In genomic region chr2:112805542-112805941, GRCh38 we compare ENCODE assay signal across 1 cellular context.
TF ChIP-seq lines count a peak whose summit lies in the region.

No MANE protein-coding gene starts in this region.

TF ChIP-seq in GM12878, 131 proteins besides CTCF, POLR2A, EP300 and RAD21 (continued from another document and continues in another):
- TF ChIP-seq, protein P1, sequence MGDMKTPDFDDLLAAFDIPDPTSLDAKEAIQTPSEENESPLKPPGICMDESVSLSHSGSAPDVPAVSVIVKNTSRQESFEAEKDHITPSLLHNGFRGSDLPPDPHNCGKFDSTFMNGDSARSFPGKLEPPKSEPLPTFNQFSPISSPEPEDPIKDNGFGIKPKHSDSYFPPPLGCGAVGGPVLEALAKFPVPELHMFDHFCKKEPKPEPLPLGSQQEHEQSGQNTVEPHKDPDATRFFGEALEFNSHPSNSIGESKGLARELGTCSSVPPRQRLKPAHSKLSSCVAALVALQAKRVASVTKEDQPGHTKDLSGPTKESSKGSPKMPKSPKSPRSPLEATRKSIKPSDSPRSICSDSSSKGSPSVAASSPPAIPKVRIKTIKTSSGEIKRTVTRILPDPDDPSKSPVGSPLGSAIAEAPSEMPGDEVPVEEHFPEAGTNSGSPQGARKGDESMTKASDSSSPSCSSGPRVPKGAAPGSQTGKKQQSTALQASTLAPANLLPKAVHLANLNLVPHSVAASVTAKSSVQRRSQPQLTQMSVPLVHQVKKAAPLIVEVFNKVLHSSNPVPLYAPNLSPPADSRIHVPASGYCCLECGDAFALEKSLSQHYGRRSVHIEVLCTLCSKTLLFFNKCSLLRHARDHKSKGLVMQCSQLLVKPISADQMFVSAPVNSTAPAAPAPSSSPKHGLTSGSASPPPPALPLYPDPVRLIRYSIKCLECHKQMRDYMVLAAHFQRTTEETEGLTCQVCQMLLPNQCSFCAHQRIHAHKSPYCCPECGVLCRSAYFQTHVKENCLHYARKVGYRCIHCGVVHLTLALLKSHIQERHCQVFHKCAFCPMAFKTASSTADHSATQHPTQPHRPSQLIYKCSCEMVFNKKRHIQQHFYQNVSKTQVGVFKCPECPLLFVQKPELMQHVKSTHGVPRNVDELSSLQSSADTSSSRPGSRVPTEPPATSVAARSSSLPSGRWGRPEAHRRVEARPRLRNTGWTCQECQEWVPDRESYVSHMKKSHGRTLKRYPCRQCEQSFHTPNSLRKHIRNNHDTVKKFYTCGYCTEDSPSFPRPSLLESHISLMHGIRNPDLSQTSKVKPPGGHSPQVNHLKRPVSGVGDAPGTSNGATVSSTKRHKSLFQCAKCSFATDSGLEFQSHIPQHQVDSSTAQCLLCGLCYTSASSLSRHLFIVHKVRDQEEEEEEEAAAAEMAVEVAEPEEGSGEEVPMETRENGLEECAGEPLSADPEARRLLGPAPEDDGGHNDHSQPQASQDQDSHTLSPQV (IDR thresholded peaks at IDR 0.05), result 0 out of 2 replicates have a peak, but pooled peaks have one; percentile 50
- TF ChIP-seq MTA2 (IDR thresholded peaks at IDR 0.05; ENCODE audit: low read depth) (0 out of 2 replicates have a peak, but pooled peaks have one; percentile 26), MLLT1 (IDR thresholded peaks at IDR 0.05) (no peak), TCF7 (IDR thresholded peaks at IDR 0.05; ENCODE audit: borderline replicate concordance) (no peak), CHD2 (IDR thresholded peaks at IDR 0.05; ENCODE audit: borderline replicate concordance, low read depth, low read length) (no peak), SMARCA5 (IDR thresholded peaks at IDR 0.05) (no peak), ATF7 (IDR thresholded peaks at IDR 0.05; ENCODE audit: low read depth) (no peak), PAX5 (IDR thresholded peaks at IDR 0.05; ENCODE audit: borderline replicate concordance, low read depth, low read length) (peak; percentile 16; the same call in 1 of the 2 replicates), NFIC (IDR thresholded peaks at IDR 0.05; ENCODE audit: low read depth, low read length) (peak; percentile 65; the same call in 1 of the 2 replicates), FOS (IDR thresholded peaks at IDR 0.05; ENCODE audit: borderline replicate concordance, extremely low read depth, insufficient read length) (no peak), ZNF24 (IDR thresholded peaks at IDR 0.05) (no peak), ETV6 (conservative IDR thresholded peaks at IDR 0.05 in 1 of 2, IDR thresholded peaks at IDR 0.05 in 1 of 2; ENCODE audit: borderline replicate concordance in 1 of 2, low read depth in 1 of 2) (peak in 1 of 2 experiments; percentile 72; a peak in 2 of 4 replicates), USF2 (IDR thresholded peaks at IDR 0.05; ENCODE audit: borderline replicate concordance, low read depth, low read length) (no peak; the same call in 1 of the 2 replicates), BHLHE40 (IDR thresholded peaks at IDR 0.05; ENCODE audit: borderline replicate concordance in 1 of 2, low read depth in 2 of 2, low read length in 1 of 2) (peak; percentile 34 to 37; a peak in 2 of 4 replicates), RAD51 (IDR thresholded peaks at IDR 0.05) (peak; percentile 55; the same call in 1 of the 2 replicates), SMAD1 (IDR thresholded peaks at IDR 0.05; ENCODE audit: low read depth, partially characterized antibody) (no peak), JUNB (IDR thresholded peaks at IDR 0.05) (0 out of 2 replicates have a peak, but pooled peaks have one; percentile 10), CEBPB (IDR thresholded peaks at IDR 0.05; ENCODE audit: borderline replicate concordance in 1 of 2, low read depth in 2 of 2, low read length in 2 of 2) (no peak), RBBP5 (conservative IDR thresholded peaks at IDR 0.05) (no peak), NKRF (conservative IDR thresholded peaks at IDR 0.05) (no peak), MYC (IDR thresholded peaks at IDR 0.05; ENCODE audit: insufficient read depth, insufficient read length, insufficient replicate concordance, low read length, severe bottlenecking) (no peak), ATF3 (IDR thresholded peaks at IDR 0.05; ENCODE audit: borderline replicate concordance, extremely low read depth, low read depth, low read length) (no peak), TCF3 (IDR thresholded peaks at IDR 0.05; ENCODE audit: borderline replicate concordance, insufficient read depth, low read depth, low read length) (peak; percentile 66; the same call in 1 of the 2 replicates), IKZF1 (conservative IDR thresholded peaks at IDR 0.05) (0 out of 2 replicates have a peak, but pooled peaks have one; percentile 30), ZNF622 (IDR thresholded peaks at IDR 0.05) (no peak), FOXK2 (IDR thresholded peaks at IDR 0.05) (peak; percentile 33; the same call in 1 of the 2 replicates), ZSCAN29 (IDR thresholded peaks at IDR 0.05) (no peak), ZZZ3 (IDR thresholded peaks at IDR 0.05; ENCODE audit: control insufficient read depth, insufficient read length, low read depth) (no peak), GATAD2B (conservative IDR thresholded peaks at IDR 0.05; ENCODE audit: low read depth) (no peak), CBX5 (IDR thresholded peaks at IDR 0.05; ENCODE audit: low read depth) (no peak), CHD1 (IDR thresholded peaks at IDR 0.05; ENCODE audit: low read depth, low read length) (no peak), PML (IDR thresholded peaks at IDR 0.05; ENCODE audit: low read length) (no peak), TAF1 (IDR thresholded peaks at IDR 0.05; ENCODE audit: borderline replicate concordance, low read depth, low read length) (no peak)
- TF ChIP-seq, protein P2, sequence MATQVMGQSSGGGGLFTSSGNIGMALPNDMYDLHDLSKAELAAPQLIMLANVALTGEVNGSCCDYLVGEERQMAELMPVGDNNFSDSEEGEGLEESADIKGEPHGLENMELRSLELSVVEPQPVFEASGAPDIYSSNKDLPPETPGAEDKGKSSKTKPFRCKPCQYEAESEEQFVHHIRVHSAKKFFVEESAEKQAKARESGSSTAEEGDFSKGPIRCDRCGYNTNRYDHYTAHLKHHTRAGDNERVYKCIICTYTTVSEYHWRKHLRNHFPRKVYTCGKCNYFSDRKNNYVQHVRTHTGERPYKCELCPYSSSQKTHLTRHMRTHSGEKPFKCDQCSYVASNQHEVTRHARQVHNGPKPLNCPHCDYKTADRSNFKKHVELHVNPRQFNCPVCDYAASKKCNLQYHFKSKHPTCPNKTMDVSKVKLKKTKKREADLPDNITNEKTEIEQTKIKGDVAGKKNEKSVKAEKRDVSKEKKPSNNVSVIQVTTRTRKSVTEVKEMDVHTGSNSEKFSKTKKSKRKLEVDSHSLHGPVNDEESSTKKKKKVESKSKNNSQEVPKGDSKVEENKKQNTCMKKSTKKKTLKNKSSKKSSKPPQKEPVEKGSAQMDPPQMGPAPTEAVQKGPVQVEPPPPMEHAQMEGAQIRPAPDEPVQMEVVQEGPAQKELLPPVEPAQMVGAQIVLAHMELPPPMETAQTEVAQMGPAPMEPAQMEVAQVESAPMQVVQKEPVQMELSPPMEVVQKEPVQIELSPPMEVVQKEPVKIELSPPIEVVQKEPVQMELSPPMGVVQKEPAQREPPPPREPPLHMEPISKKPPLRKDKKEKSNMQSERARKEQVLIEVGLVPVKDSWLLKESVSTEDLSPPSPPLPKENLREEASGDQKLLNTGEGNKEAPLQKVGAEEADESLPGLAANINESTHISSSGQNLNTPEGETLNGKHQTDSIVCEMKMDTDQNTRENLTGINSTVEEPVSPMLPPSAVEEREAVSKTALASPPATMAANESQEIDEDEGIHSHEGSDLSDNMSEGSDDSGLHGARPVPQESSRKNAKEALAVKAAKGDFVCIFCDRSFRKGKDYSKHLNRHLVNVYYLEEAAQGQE (IDR thresholded peaks at IDR 0.05; ENCODE audit: low read depth, low read length), result no peak
- TF ChIP-seq, protein P3, sequence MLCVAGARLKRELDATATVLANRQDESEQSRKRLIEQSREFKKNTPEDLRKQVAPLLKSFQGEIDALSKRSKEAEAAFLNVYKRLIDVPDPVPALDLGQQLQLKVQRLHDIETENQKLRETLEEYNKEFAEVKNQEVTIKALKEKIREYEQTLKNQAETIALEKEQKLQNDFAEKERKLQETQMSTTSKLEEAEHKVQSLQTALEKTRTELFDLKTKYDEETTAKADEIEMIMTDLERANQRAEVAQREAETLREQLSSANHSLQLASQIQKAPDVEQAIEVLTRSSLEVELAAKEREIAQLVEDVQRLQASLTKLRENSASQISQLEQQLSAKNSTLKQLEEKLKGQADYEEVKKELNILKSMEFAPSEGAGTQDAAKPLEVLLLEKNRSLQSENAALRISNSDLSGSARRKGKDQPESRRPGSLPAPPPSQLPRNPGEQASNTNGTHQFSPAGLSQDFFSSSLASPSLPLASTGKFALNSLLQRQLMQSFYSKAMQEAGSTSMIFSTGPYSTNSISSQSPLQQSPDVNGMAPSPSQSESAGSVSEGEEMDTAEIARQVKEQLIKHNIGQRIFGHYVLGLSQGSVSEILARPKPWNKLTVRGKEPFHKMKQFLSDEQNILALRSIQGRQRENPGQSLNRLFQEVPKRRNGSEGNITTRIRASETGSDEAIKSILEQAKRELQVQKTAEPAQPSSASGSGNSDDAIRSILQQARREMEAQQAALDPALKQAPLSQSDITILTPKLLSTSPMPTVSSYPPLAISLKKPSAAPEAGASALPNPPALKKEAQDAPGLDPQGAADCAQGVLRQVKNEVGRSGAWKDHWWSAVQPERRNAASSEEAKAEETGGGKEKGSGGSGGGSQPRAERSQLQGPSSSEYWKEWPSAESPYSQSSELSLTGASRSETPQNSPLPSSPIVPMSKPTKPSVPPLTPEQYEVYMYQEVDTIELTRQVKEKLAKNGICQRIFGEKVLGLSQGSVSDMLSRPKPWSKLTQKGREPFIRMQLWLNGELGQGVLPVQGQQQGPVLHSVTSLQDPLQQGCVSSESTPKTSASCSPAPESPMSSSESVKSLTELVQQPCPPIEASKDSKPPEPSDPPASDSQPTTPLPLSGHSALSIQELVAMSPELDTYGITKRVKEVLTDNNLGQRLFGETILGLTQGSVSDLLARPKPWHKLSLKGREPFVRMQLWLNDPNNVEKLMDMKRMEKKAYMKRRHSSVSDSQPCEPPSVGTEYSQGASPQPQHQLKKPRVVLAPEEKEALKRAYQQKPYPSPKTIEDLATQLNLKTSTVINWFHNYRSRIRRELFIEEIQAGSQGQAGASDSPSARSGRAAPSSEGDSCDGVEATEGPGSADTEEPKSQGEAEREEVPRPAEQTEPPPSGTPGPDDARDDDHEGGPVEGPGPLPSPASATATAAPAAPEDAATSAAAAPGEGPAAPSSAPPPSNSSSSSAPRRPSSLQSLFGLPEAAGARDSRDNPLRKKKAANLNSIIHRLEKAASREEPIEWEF (IDR thresholded peaks at IDR 0.05; ENCODE audit: insufficient replicate concordance, low read depth, low read length), result no peak
- TF ChIP-seq, protein P4, sequence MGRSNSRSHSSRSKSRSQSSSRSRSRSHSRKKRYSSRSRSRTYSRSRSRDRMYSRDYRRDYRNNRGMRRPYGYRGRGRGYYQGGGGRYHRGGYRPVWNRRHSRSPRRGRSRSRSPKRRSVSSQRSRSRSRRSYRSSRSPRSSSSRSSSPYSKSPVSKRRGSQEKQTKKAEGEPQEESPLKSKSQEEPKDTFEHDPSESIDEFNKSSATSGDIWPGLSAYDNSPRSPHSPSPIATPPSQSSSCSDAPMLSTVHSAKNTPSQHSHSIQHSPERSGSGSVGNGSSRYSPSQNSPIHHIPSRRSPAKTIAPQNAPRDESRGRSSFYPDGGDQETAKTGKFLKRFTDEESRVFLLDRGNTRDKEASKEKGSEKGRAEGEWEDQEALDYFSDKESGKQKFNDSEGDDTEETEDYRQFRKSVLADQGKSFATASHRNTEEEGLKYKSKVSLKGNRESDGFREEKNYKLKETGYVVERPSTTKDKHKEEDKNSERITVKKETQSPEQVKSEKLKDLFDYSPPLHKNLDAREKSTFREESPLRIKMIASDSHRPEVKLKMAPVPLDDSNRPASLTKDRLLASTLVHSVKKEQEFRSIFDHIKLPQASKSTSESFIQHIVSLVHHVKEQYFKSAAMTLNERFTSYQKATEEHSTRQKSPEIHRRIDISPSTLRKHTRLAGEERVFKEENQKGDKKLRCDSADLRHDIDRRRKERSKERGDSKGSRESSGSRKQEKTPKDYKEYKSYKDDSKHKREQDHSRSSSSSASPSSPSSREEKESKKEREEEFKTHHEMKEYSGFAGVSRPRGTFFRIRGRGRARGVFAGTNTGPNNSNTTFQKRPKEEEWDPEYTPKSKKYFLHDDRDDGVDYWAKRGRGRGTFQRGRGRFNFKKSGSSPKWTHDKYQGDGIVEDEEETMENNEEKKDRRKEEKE (IDR thresholded peaks at IDR 0.05), result no peak
